ENCODE assay signal across 16 cellular contexts in the genomic region with DNA sequence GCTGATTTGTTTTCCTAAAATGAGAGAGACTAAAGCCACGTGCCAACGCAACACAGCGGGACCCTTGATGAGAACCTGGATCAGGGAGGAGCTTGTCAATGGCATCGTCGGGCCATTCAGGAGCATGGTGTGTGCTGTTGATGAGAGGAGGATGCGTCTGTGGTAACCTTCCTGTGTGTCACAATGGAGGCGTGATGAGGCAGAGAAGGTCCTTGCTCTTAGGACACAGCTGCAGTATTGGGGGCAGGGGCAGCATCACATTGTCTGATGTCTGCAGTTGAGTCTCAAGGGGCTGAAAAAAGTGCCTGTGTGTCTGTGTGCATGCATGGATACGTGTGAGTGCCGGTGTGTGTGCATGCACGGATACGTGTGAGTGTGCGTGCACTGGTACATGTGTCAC.
"Had no signal": no experiment of that assay in that cellular context is flagged by ENCODE, and none has a peak within 500 bp of the region (broad histone marks: within the 10 kb centered on the region; RNA-seq: fewer than 3 reads in every experiment).

No MANE protein-coding gene starts in this region.

- H3K27me3 ChIP-seq: upper lobe of right lung had no signal

- FAIRE-seq: colon had no signal

- H3K27ac ChIP-seq: left ventricle myocardium inferior had no signal

- H3K4me3 ChIP-seq: left ventricle myocardium inferior, upper lobe of right lung had no signal

- H3K9me3 ChIP-seq: left ventricle myocardium inferior, upper lobe of right lung had no signal

- DNase-seq: activated CD4-positive, alpha-beta T cell treated with anti-CD3 and anti-CD28 coated beads, Interleukin-2, amount 50 U/mL, for 48 hours; activated CD4-positive, CD25-positive, alpha-beta regulatory T cell treated with anti-CD3 and anti-CD28 coated beads, Interleukin-2, amount 50 U/mL, for 72 hours; activated CD8-positive, alpha-beta memory T cell treated with anti-CD3 and anti-CD28 coated beads, Interleukin-2, amount 10 ng/mL, durations not matched to agents 7 days and 5 days; activated effector memory CD4-positive, alpha-beta T cell treated with anti-CD3 and anti-CD28 coated beads, Interleukin-2, amount 50 U/mL, for 16 hours; activated naive CD8-positive, alpha-beta T cell treated with anti-CD3 and anti-CD28 coated beads, Interleukin-2, amount 10 ng/mL, durations not matched to agents 7 days and 5 days; activated T-cell treated with anti-CD3 and anti-CD28 coated beads, Interleukin-2, amount 50 U/mL, for 4 hours; aorta; foreskin melanocyte; islet precursor cell; left ventricle myocardium inferior; stimulated activated CD4-positive, alpha-beta T cell treated with anti-CD3 and anti-CD28 coated beads, Interleukin-1b, Interleukin-23, amount 100 ng/mL, for 48 hours; stimulated activated naive CD4-positive, alpha-beta T cell; substantia nigra; upper lobe of right lung had no signal

- ATAC-seq: activated CD8-positive, alpha-beta memory T cell treated with anti-CD3 and anti-CD28 coated beads, Interleukin-2, amount 10 ng/mL, durations not matched to agents 7 days and 5 days; activated T-cell treated with anti-CD3 and anti-CD28 coated beads, Interleukin-2, amount 50 U/mL, for 4 hours; right cardiac atrium; upper lobe of right lung had no signal
